In the genomic region with DNA sequence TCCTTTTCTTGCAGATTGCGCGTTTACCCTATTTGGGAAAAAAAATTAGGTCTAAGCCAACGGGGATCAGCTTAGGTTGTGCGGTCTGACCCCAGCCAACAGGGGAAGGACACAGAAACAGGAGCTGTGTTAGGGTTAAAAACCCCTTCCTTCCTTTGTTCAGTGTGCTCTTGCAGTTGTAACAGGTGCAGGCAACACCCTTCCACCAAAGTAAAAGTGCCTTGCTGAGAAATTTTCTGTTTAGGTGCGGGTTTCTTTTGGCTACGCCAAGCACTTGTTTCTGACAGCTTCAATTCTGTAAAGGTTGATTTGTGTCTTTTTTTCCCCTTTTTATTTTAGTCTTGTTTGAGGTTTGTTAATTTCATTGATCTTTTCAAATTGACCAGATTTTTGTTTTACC, we compare ENCODE assay signal across 24 cellular contexts.
"Had no signal": no experiment of that assay in that cellular context is flagged by ENCODE, and none has a peak within 500 bp of the region (broad histone marks: within the 10 kb centered on the region; RNA-seq: fewer than 3 reads in every experiment).

No MANE protein-coding gene starts in this region.

- ATAC-seq: foreskin keratinocyte; heart left ventricle; naive thymus-derived CD4-positive, alpha-beta T cell; right cardiac atrium had no signal

- H3K4me3 ChIP-seq: esophagus muscularis mucosa, heart left ventricle, spleen, tibial nerve had no signal

- H3K4me1 ChIP-seq: esophagus muscularis mucosa, tibial nerve had no signal

- H3K36me3 ChIP-seq: brain microvascular endothelial cell, esophagus muscularis mucosa, heart left ventricle, tibial nerve had no signal

- H3K27me3 Mint-ChIP-seq: activated naive CD8-positive, alpha-beta T cell treated with anti-CD3 and anti-CD28 coated beads, Interleukin-2, amount 10 ng/mL, durations not matched to agents 7 days and 5 days; naive thymus-derived CD4-positive, alpha-beta T cell had no signal

- DNase-seq: activated CD4-positive, alpha-beta T cell treated with anti-CD3 and anti-CD28 coated beads for 4 hours; activated CD4-positive, alpha-beta T cell treated with anti-CD3 and anti-CD28 coated beads, Interleukin-2, amount 50 U/mL, for 48 hours; activated CD8-positive, alpha-beta memory T cell treated with anti-CD3 and anti-CD28 coated beads for 24 hours; activated effector memory CD4-positive, alpha-beta T cell treated with anti-CD3 and anti-CD28 coated beads, Interleukin-2, amount 50 U/mL, for 16 hours; activated naive CD4-positive, alpha-beta T cell treated with anti-CD3 and anti-CD28 coated beads for 36 hours; activated naive CD8-positive, alpha-beta T cell treated with anti-CD3 and anti-CD28 coated beads, Interleukin-2, amount 10 ng/mL, durations not matched to agents 7 days and 5 days; amniotic stem cell; brain microvascular endothelial cell; cortex of kidney; foreskin keratinocyte; heart left ventricle; hypothalamus; midbrain; naive thymus-derived CD4-positive, alpha-beta T cell; right cardiac atrium; spleen; stimulated activated CD4-positive, alpha-beta T cell treated with anti-CD3 and anti-CD28 coated beads, Interleukin-2, amount 100 ng/mL, for 48 hours; stimulated activated naive CD4-positive, alpha-beta T cell treated with Interleukin-2 at 50 U/mL for 16 hours; T-helper 9 cell had no signal

- H3K27ac ChIP-seq: brain microvascular endothelial cell, esophagus muscularis mucosa, foreskin keratinocyte, heart left ventricle, spleen, tibial nerve, VCaP had no signal

- H3K27ac Mint-ChIP-seq: activated naive CD4-positive, alpha-beta T cell treated with anti-CD3 and anti-CD28 coated beads for 36 hours; activated naive CD8-positive, alpha-beta T cell treated with anti-CD3 and anti-CD28 coated beads, Interleukin-2, amount 10 ng/mL, durations not matched to agents 7 days and 5 days had no signal

- H3K27me3 ChIP-seq: brain microvascular endothelial cell, esophagus muscularis mucosa, foreskin keratinocyte, heart left ventricle, spleen, tibial nerve had no signal

- H3K4me3 Mint-ChIP-seq: activated naive CD4-positive, alpha-beta T cell treated with anti-CD3 and anti-CD28 coated beads for 36 hours; activated naive CD8-positive, alpha-beta T cell treated with anti-CD3 and anti-CD28 coated beads, Interleukin-2, amount 10 ng/mL, durations not matched to agents 7 days and 5 days had no signal

- FAIRE-seq: astrocyte, TTC549 had no signal
